ENCODE assay signal across 23 cellular contexts in genomic region chr3:71401695-71402231, GRCh38.
DNase-seq lines count a peak whose midpoint lies in the region; ATAC-seq and TF ChIP-seq lines count a peak whose summit lies in the region.
"Had no signal": no experiment of that assay in that cellular context is flagged by ENCODE, and none has a peak within 500 bp of the region (broad histone marks: within the 10 kb centered on the region; RNA-seq: fewer than 3 reads in every experiment).

No MANE protein-coding gene starts in this region.

- ATAC-seq in stimulated activated naive CD8-positive, alpha-beta T cell treated with anti-CD3 and anti-CD28 coated beads, Interleukin-15, Interleukin-2, amounts not matched to agents 100 U/mL and 50 U/mL, for 24 hours = no peak
- no peak for ATAC-seq in activated B cell treated with CpG ODN at 0.5 μM for 24 hours (ENCODE audit: low read depth)
- ATAC-seq in mucosa of descending colon = peak; percentile 71
- ATAC-seq: natural killer cell treated with Interleukin-12 subunit alpha and Interleukin-12 subunit beta and Interleukin-15 and Interleukin-18, amount 100 ng/mL, for 72 hours had no signal

- no peak for TF ChIP-seq CTCF in activated B cell treated with CpG ODN at 0.5 μM for 24 hours (IDR thresholded peaks at IDR 0.05)
- TF ChIP-seq CTCF in mucosa of descending colon (IDR thresholded peaks at IDR 0.05) = no peak
- TF ChIP-seq CTCF in GM10248 (IDR thresholded peaks at IDR 0.05; ENCODE audit: control extremely low read depth, extremely low read depth, low read depth, missing control alignments) = no peak

- peaks cover 3% of the 10 kb centered on the region for H3K36me3 Mint-ChIP-seq in stimulated activated naive CD8-positive, alpha-beta T cell treated with anti-CD3 and anti-CD28 coated beads, Interleukin-15, Interleukin-2, amounts not matched to agents 100 ng/mL and 50 ng/mL, for 24 hours (ENCODE audit: low read depth)
- peaks cover 3% of the 10 kb centered on the region for H3K36me3 Mint-ChIP-seq in activated B cell treated with CpG ODN at 0.5 μM for 24 hours (ENCODE audit: low read depth)
- peaks cover 0 to 8% (median 8%) of the 10 kb centered on the region in 3 donors for H3K36me3 Mint-ChIP-seq in immature natural killer cell
- H3K36me3 Mint-ChIP-seq: natural killer cell treated with Interleukin-12 subunit alpha and Interleukin-12 subunit beta and Interleukin-15 and Interleukin-18, amount 100 ng/mL, for 72 hours had no signal

- CTCF ChIA-PET in activated B cell treated with CpG ODN at 0.5 μM for 24 hours (lab: Charles Lee) = interaction anchor here (1.1 kb wide), 1 partner anchor 16 kb away, joined by 5 read pairs; no protein-coding TSS in a partner anchor
- CTCF ChIA-PET in GM10248 (lab: Yijun Ruan, JAX) = interaction anchor here (1.0 kb wide), 1 partner anchor 9 kb away, joined by 3 read pairs; no protein-coding TSS in a partner anchor

- peak overlapping the region; percentile 1 for H3K4me3 Mint-ChIP-seq in stimulated activated naive CD8-positive, alpha-beta T cell treated with anti-CD3 and anti-CD28 coated beads, Interleukin-15, Interleukin-2, amounts not matched to agents 100 ng/mL and 50 ng/mL, for 24 hours
- H3K4me3 Mint-ChIP-seq in activated B cell treated with CpG ODN at 0.5 μM for 24 hours (no peak overlapping the region), immature natural killer cell (no peak overlapping the region)
- H3K4me3 Mint-ChIP-seq: natural killer cell treated with Interleukin-12 subunit alpha and Interleukin-12 subunit beta and Interleukin-15 and Interleukin-18, amount 100 ng/mL, for 72 hours; T-helper 1 cell treated with Interleukin-12 subunit alpha and Interleukin-12 subunit beta and Interleukin-4 antibody, amounts not matched to agents 30 μg/mL and 1 μg/mL, for 36 hours had no signal

- DNase-seq in stimulated activated naive CD8-positive, alpha-beta T cell treated with anti-CD3 and anti-CD28 coated beads, Interleukin-15, Interleukin-2, amounts not matched to agents 100 U/mL and 50 U/mL, for 24 hours = no peak
- no peak for DNase-seq in activated B cell treated with CpG ODN at 0.5 μM for 24 hours
- peak in 2 of 3 donors; percentile 31 to 42 for DNase-seq in mucosa of descending colon
- no peak for DNase-seq in KG1 (lab: John Stamatoyannopoulos, UW)
- DNase-seq in immature natural killer cell = no peak
- DNase-seq in GM10248 (ENCODE audit: extremely low spot score) = no peak
- DNase-seq: activated CD4-positive, alpha-beta T cell treated with anti-CD3 and anti-CD28 coated beads, Interleukin-2, amount 50 U/mL, for 1 hour; activated naive CD4-positive, alpha-beta T cell; aorta; Calu3; central memory CD4-positive, alpha-beta T cell; EL; HCEC 1CT; kidney; mammary epithelial cell; NCI-H1105; NCI-H69; posterior cingulate gyrus; SHP77 had no signal

- no peaks in the 10 kb centered on the region for H3K36me3 ChIP-seq in mucosa of descending colon (ENCODE audit: low read depth)
- H3K36me3 ChIP-seq: tibial nerve had no signal

- no peaks in the 10 kb centered on the region for H3K27me3 Mint-ChIP-seq in stimulated activated naive CD8-positive, alpha-beta T cell treated with anti-CD3 and anti-CD28 coated beads, Interleukin-15, Interleukin-2, amounts not matched to agents 100 ng/mL and 50 ng/mL, for 24 hours
- H3K27me3 Mint-ChIP-seq in activated B cell treated with CpG ODN at 0.5 μM for 24 hours (no peaks in the 10 kb centered on the region), immature natural killer cell (ENCODE audit: low read depth in 3 of 3) (peaks cover 1 to 3% (median 1%) of the 10 kb centered on the region in 3 donors)
- H3K27me3 Mint-ChIP-seq: natural killer cell treated with Interleukin-12 subunit alpha and Interleukin-12 subunit beta and Interleukin-15 and Interleukin-18, amount 100 ng/mL, for 72 hours had no signal

- H3K4me1 ChIP-seq in mucosa of descending colon (ENCODE audit: low read depth) = peaks cover 14% of the 10 kb centered on the region

- POLR2A ChIA-PET in activated B cell treated with CpG ODN at 0.5 μM for 24 hours (lab: Charles Lee) (interaction anchor here (1.6 kb wide), 1 partner anchor 17 kb away, joined by 5 read pairs; no protein-coding TSS in a partner anchor), GM10248 (lab: Yijun Ruan, JAX) (no interaction called here)

- no peaks in the 10 kb centered on the region for H3K9me3 ChIP-seq in mucosa of descending colon
- H3K9me3 ChIP-seq: tibial nerve had no signal

- no peaks in the 10 kb centered on the region for H3K9me3 Mint-ChIP-seq in stimulated activated naive CD8-positive, alpha-beta T cell treated with anti-CD3 and anti-CD28 coated beads, Interleukin-15, Interleukin-2, amounts not matched to agents 100 ng/mL and 50 ng/mL, for 24 hours
- no peaks in the 10 kb centered on the region for H3K9me3 Mint-ChIP-seq in activated B cell treated with CpG ODN at 0.5 μM for 24 hours
- no peaks in the 10 kb centered on the region for H3K9me3 Mint-ChIP-seq in immature natural killer cell
- H3K9me3 Mint-ChIP-seq: natural killer cell treated with Interleukin-12 subunit alpha and Interleukin-12 subunit beta and Interleukin-15 and Interleukin-18, amount 100 ng/mL, for 72 hours; T-helper 1 cell treated with Interleukin-12 subunit alpha and Interleukin-12 subunit beta and Interleukin-4 antibody, amounts not matched to agents 30 μg/mL and 1 μg/mL, for 36 hours had no signal

- intact Hi-C loops in activated B cell treated with CpG ODN at 0.5 μM for 24 hours (cut with micrococcal nuclease) (no loop called here), mucosa of descending colon (cut with DNase I, micrococcal nuclease) (no loop called here)

- H3K4me3 ChIP-seq in mucosa of descending colon = no peak overlapping the region
- H3K4me3 ChIP-seq: tibial nerve had no signal

- peak overlapping the region; percentile 56 for H3K27ac Mint-ChIP-seq in stimulated activated naive CD8-positive, alpha-beta T cell treated with anti-CD3 and anti-CD28 coated beads, Interleukin-15, Interleukin-2, amounts not matched to agents 100 ng/mL and 50 ng/mL, for 24 hours
- H3K27ac Mint-ChIP-seq in activated B cell treated with CpG ODN at 0.5 μM for 24 hours (peak overlapping the region; percentile 81), immature natural killer cell (peak overlapping the region in 1 of 6 donors; percentile 3)
- H3K27ac Mint-ChIP-seq: T-helper 1 cell treated with Interleukin-12 subunit alpha and Interleukin-12 subunit beta and Interleukin-4 antibody, amounts not matched to agents 30 μg/mL and 1 μg/mL, for 36 hours had no signal

- H3K4me1 Mint-ChIP-seq in stimulated activated naive CD8-positive, alpha-beta T cell treated with anti-CD3 and anti-CD28 coated beads, Interleukin-15, Interleukin-2, amounts not matched to agents 100 ng/mL and 50 ng/mL, for 24 hours (ENCODE audit: low read depth) = peaks cover 88% of the 10 kb centered on the region
- H3K4me1 Mint-ChIP-seq in activated B cell treated with CpG ODN at 0.5 μM for 24 hours (peaks cover 78% of the 10 kb centered on the region), immature natural killer cell (peaks cover 13% of the 10 kb centered on the region in 2 donors)

Comparison
In these comparisons a context has a peak if more than half of its experiments do, and no peak if none do; other contexts are left out.
1. DNase-seq: peak in mucosa of descending colon (2 of 3); none in stimulated activated naive CD8-positive, alpha-beta T cell treated with anti-CD3 and anti-CD28 coated beads, Interleukin-15, Interleukin-2, amounts not matched to agents 100 U/mL and 50 U/mL, for 24 hours (single experiment), activated B cell treated with CpG ODN at 0.5 μM for 24 hours (single experiment), KG1 (single experiment), immature natural killer cell (0 of 3) and GM10248 (single experiment).